10 cellular contexts compared by ENCODE assay signal in genomic region chr11:130772266-130773227, GRCh38.
DNase-seq lines count a peak whose midpoint lies in the region; ATAC-seq and TF ChIP-seq lines count a peak whose summit lies in the region.
"Had no signal": no experiment of that assay in that cellular context is flagged by ENCODE, and none has a peak within 500 bp of the region (broad histone marks: within the 10 kb centered on the region; RNA-seq: fewer than 3 reads in every experiment).

No MANE protein-coding gene starts in this region.

- TF ChIP-seq CTCF in ovary (IDR thresholded peaks at IDR 0.05) (no peak), spleen (IDR thresholded peaks at IDR 0.05 in 8 of 11, conservative IDR thresholded peaks at IDR 0.05 in 3 of 11) (no peak)

- no peak for ATAC-seq in HG03432 (IDR thresholded peaks at IDR 0.05; ENCODE audit: unreplicated experiment)

- H3K4me1 ChIP-seq in SJCRH30 (peaks cover 27% of the 10 kb centered on the region), ovary (ENCODE audit: insufficient read depth) (peaks cover 18% of the 10 kb centered on the region), spleen (peaks cover 0 to 15% (median 0%) of the 10 kb centered on the region in 6 donors)

- H3K4me3 ChIP-seq in SJCRH30: no peak overlapping the region
- H3K4me3 ChIP-seq in ovary: no peak overlapping the region
- no peak overlapping the region for H3K4me3 ChIP-seq in spleen

- H3K27ac ChIP-seq in SJCRH30: peak overlapping the region; percentile 12; the same call in 1 of the 2 replicates
- H3K27ac ChIP-seq in ovary: no peak overlapping the region
- H3K27ac ChIP-seq in spleen: no peak overlapping the region

- H3K36me3 ChIP-seq in SJCRH30 (no peaks in the 10 kb centered on the region), ovary (no peaks in the 10 kb centered on the region), spleen (no peaks in the 10 kb centered on the region)

- intact Hi-C loops in ovary (cut with DNase I): no loop called here
- intact Hi-C loops in spleen (cut with DNase I; ENCODE audit: low total_unique reads): no loop called here

- H3K9me3 ChIP-seq in SJCRH30 (replicated peaks) (no peaks in the 10 kb centered on the region), ovary (no peaks in the 10 kb centered on the region), spleen (no peaks in the 10 kb centered on the region)

- TF ChIP-seq POLR2A in ovary (IDR thresholded peaks at IDR 0.05): no peak
- no peak for TF ChIP-seq POLR2A in spleen (IDR thresholded peaks at IDR 0.05)

- no peak for TF ChIP-seq EP300 in ovary (IDR thresholded peaks at IDR 0.05)

- 14 to 25% (median 18%) methylated on average over 6 of the region's 6 CpGs for WGBS in ovary, 3 donors
- WGBS in spleen, 5 donors: 41 to 61% (median 53%) methylated on average over 5 to 6 of the region's 6 CpGs

- H3K27me3 ChIP-seq in SJCRH30: no peaks in the 10 kb centered on the region
- H3K27me3 ChIP-seq in ovary: no peaks in the 10 kb centered on the region
- no peaks in the 10 kb centered on the region for H3K27me3 ChIP-seq in spleen (replicated peaks in 1 of 7)

- DNase-seq in ELR (ENCODE audit: low read depth) (peak; percentile 88), SJCRH30 (peak; percentile 73 to 80), fibroblast of gingiva (ENCODE audit: low read depth) (peak; percentile 100), ovary (peak in 3 of 5 donors; percentile 25 to 50 (median 44)), spleen (no peak), activated T-cell treated with anti-CD3 and anti-CD28 coated beads for 4 hours (no peak), COLO668 (lab: John Stamatoyannopoulos, UW; ENCODE audit: unreplicated experiment) (no peak)
- DNase-seq: activated naive CD4-positive, alpha-beta T cell treated with anti-CD3 and anti-CD28 coated beads, Interleukin-2, amount 50 U/mL, for 16 hours; NCI-H1105 treated with DMSO at 0.1 percent for 48 hours had no signal

Comparison
In these comparisons a context has a peak if more than half of its experiments do, and no peak if none do; other contexts are left out.
1. DNase-seq: peak in ELR (single experiment), SJCRH30 (2 of 2), fibroblast of gingiva (single experiment) and ovary (3 of 5); none in spleen (single experiment), activated T-cell treated with anti-CD3 and anti-CD28 coated beads for 4 hours (single experiment) and COLO668 (single experiment).